Comparison of ENCODE assay signal across 31 cellular contexts in genomic region chr11:66341502-66342126, GRCh38. TPM values are rescaled to one million over a fixed set of nuclear protein-coding genes. Genes with fewer than 3 reads are reported as not detected.
DNase-seq lines count a peak whose midpoint lies in the region; ATAC-seq and TF ChIP-seq lines count a peak whose summit lies in the region.
"Had no signal": no experiment of that assay in that cellular context is flagged by ENCODE, and none has a peak within 500 bp of the region (broad histone marks: within the 10 kb centered on the region; RNA-seq: fewer than 3 reads in every experiment).

No MANE protein-coding gene starts in this region.

- H3K4me1 Mint-ChIP-seq in CD4-positive, CD25-positive, alpha-beta regulatory T cell: peaks cover 19 to 56% (median 32%) of the 10 kb centered on the region in 4 donors
- H3K4me1 Mint-ChIP-seq in chondrocyte (ENCODE audit: low read depth): peaks cover 53% of the 10 kb centered on the region

- H3K9me3 Mint-ChIP-seq in CD4-positive, CD25-positive, alpha-beta regulatory T cell: no peaks in the 10 kb centered on the region
- no peaks in the 10 kb centered on the region for H3K9me3 Mint-ChIP-seq in chondrocyte (ENCODE audit: low read depth)
- H3K9me3 Mint-ChIP-seq: activated CD4-positive, alpha-beta memory T cell treated with anti-CD3 and anti-CD28 coated beads for 36 hours; activated naive CD8-positive, alpha-beta T cell treated with anti-CD3 and anti-CD28 coated beads, Interleukin-2, amount 10 ng/mL, durations not matched to agents 7 days and 5 days; activated T-helper 2 cell treated with anti-CD3 and anti-CD28 coated beads, Interferon-gamma antibody, Interleukin-2, Interleukin-4, amounts not matched to agents 10 μg/mL and 5 μg/mL and 100 μg/mL, durations not matched to agents 14 hours and 24 hours and 36 hours; immature natural killer cell; naive B cell had no signal

- no peak overlapping the region for H2BK15ac ChIP-seq in neuronal stem cell (ENCODE audit: low read length)

- no peak overlapping the region for H2BK5ac ChIP-seq in neuronal stem cell (ENCODE audit: low read length)

- H3K27me3 Mint-ChIP-seq in CD4-positive, CD25-positive, alpha-beta regulatory T cell: no peaks in the 10 kb centered on the region
- no peaks in the 10 kb centered on the region for H3K27me3 Mint-ChIP-seq in chondrocyte (ENCODE audit: low read depth)
- H3K27me3 Mint-ChIP-seq: activated CD4-positive, alpha-beta memory T cell treated with anti-CD3 and anti-CD28 coated beads for 36 hours; activated naive CD8-positive, alpha-beta T cell treated with anti-CD3 and anti-CD28 coated beads, Interleukin-2, amount 10 ng/mL, durations not matched to agents 7 days and 5 days; CD4-positive, alpha-beta memory T cell had no signal

- H3K14ac ChIP-seq in neuronal stem cell (ENCODE audit: low read length): no peak overlapping the region

- H3K18ac ChIP-seq in neuronal stem cell (ENCODE audit: low read length): no peak overlapping the region

- H4K91ac ChIP-seq in neuronal stem cell (ENCODE audit: low read depth, low read length, poor library complexity): peak overlapping the region; percentile 68

- no peak overlapping the region for H3K4ac ChIP-seq in neuronal stem cell (ENCODE audit: low read length)

- H3K4me1 ChIP-seq in CD4-positive, CD25-positive, alpha-beta regulatory T cell (ENCODE audit: control insufficient read depth, insufficient read depth, low read length, poor library complexity, severe bottlenecking): peaks cover 41% of the 10 kb centered on the region
- peaks cover 17 to 30% of the 10 kb centered on the region in 2 donors for H3K4me1 ChIP-seq in neuronal stem cell (ENCODE audit: control insufficient read depth in 2 of 2, insufficient read depth in 1 of 2, low read depth in 1 of 2, low read length in 2 of 2)

- H3K23ac ChIP-seq in neuronal stem cell (ENCODE audit: low read depth, low read length, poor library complexity): peak overlapping the region; percentile 62

- H2AFZ ChIP-seq in neuronal stem cell (ENCODE audit: low read length): no peak overlapping the region
- H2AFZ ChIP-seq: GM23248, PC-9 had no signal

- H3K9ac ChIP-seq in neuronal stem cell (ENCODE audit: low read depth, low read length, poor library complexity): no peak overlapping the region
- H3K9ac ChIP-seq: GM23248 had no signal

- no peak for TF ChIP-seq CTCF in chondrocyte (IDR thresholded peaks at IDR 0.05)

- peak overlapping the region in 2 of 3 donors; percentile 67 to 70 for H3K27ac Mint-ChIP-seq in CD4-positive, CD25-positive, alpha-beta regulatory T cell
- H3K27ac Mint-ChIP-seq in chondrocyte (ENCODE audit: unreplicated experiment): no peak overlapping the region
- H3K27ac Mint-ChIP-seq: activated CD4-positive, alpha-beta memory T cell treated with anti-CD3 and anti-CD28 coated beads for 36 hours; activated T-helper 2 cell treated with anti-CD3 and anti-CD28 coated beads, Interferon-gamma antibody, Interleukin-2, Interleukin-4, amounts not matched to agents 10 μg/mL and 5 μg/mL and 100 μg/mL, durations not matched to agents 14 hours and 24 hours and 36 hours had no signal

- H3K9me3 ChIP-seq in CD4-positive, CD25-positive, alpha-beta regulatory T cell (ENCODE audit: control insufficient read depth in 2 of 2, low read length in 2 of 2): no peaks in the 10 kb centered on the region
- peaks cover 0 to 3% of the 10 kb centered on the region in 2 donors for H3K9me3 ChIP-seq in neuronal stem cell (replicated peaks in 1 of 2; ENCODE audit: control insufficient read depth in 2 of 2, insufficient read depth in 1 of 2, low read depth in 1 of 2, low read length in 2 of 2)
- H3K9me3 ChIP-seq: ascending aorta, gastroesophageal sphincter, ovary, transverse colon had no signal

- H3K4me3 ChIP-seq in CD4-positive, CD25-positive, alpha-beta regulatory T cell (ENCODE audit: low read depth, low read length): no peak overlapping the region
- H3K4me3 ChIP-seq in H7 (ENCODE audit: insufficient read depth, low read depth, low read length) (no peak overlapping the region), neuronal stem cell (ENCODE audit: low read length in 2 of 2) (peak overlapping the region in 1 of 2 donors; percentile 23)
- H3K4me3 ChIP-seq: ascending aorta, gastroesophageal sphincter, GM23248, ovary, PC-9, smooth muscle cell, transverse colon had no signal

- no peak overlapping the region for H2AK5ac ChIP-seq in neuronal stem cell (ENCODE audit: low read depth, low read length)

- no peak for ATAC-seq in CD4-positive, CD25-positive, alpha-beta regulatory T cell (ENCODE audit: low read depth in 2 of 2)
- no peak for ATAC-seq in activated CD4-positive, CD25-positive, alpha-beta regulatory T cell treated with anti-CD3 and anti-CD28 coated beads, Interleukin-2, amount 50 U/mL, for 24 hours
- ATAC-seq: gastroesophageal sphincter had no signal

- no peaks in the 10 kb centered on the region for H3K27me3 ChIP-seq in CD4-positive, CD25-positive, alpha-beta regulatory T cell (ENCODE audit: control insufficient read depth, insufficient read depth, low read length)
- H3K27me3 ChIP-seq in H7 (ENCODE audit: control insufficient read depth, insufficient read depth, low read length) (no peaks in the 10 kb centered on the region; the same call in 1 of the 2 replicates), neuronal stem cell (ENCODE audit: control insufficient read depth in 3 of 3, insufficient read depth in 3 of 3, low read depth in 1 of 3, low read length in 3 of 3) (no peaks in the 10 kb centered on the region)
- H3K27me3 ChIP-seq: ascending aorta, gastroesophageal sphincter, ovary, transverse colon had no signal

- peaks cover 18% of the 10 kb centered on the region for H3K36me3 Mint-ChIP-seq in CD4-positive, CD25-positive, alpha-beta regulatory T cell
- peaks cover 16% of the 10 kb centered on the region for H3K36me3 Mint-ChIP-seq in chondrocyte (ENCODE audit: low read depth)

- WGBS in neuronal stem cell (ENCODE audit: extremely low coverage in 2 of 2, insufficient read length in 2 of 2, insufficient replicate concordance in 1 of 2), 2 donors: no CpG with 5 or more reads among the region's 21 CpGs

- H3K79me1 ChIP-seq in neuronal stem cell (ENCODE audit: low read depth, low read length): peaks cover 13% of the 10 kb centered on the region

- peak overlapping the region in 3 of 4 donors; percentile 18 to 85 (median 33) for H3K4me3 Mint-ChIP-seq in CD4-positive, CD25-positive, alpha-beta regulatory T cell
- H3K4me3 Mint-ChIP-seq in chondrocyte (ENCODE audit: unreplicated experiment): no peak overlapping the region
- H3K4me3 Mint-ChIP-seq: activated CD4-positive, alpha-beta memory T cell treated with anti-CD3 and anti-CD28 coated beads for 36 hours; activated naive CD8-positive, alpha-beta T cell treated with anti-CD3 and anti-CD28 coated beads, Interleukin-2, amount 10 ng/mL, durations not matched to agents 7 days and 5 days had no signal

- DNase-seq in CD4-positive, CD25-positive, alpha-beta regulatory T cell: no peak
- DNase-seq in H7: peak; percentile 6
- peak; percentile 61 for DNase-seq in chondrocyte (ENCODE audit: low spot score)
- no peak for DNase-seq in neuronal stem cell (ENCODE audit: low spot score)
- no peak for DNase-seq in DMS 273 treated with DMSO at 0.1 percent for 48 hours (lab: John Stamatoyannopoulos, UW)
- DNase-seq in ureter (ENCODE audit: low spot score): no peak
- DNase-seq: activated CD4-positive, alpha-beta memory T cell treated with anti-CD3 and anti-CD28 coated beads for 36 hours; activated CD4-positive, CD25-positive, alpha-beta regulatory T cell treated with anti-CD3 and anti-CD28 coated beads, Interleukin-2, amount 50 U/mL, for 72 hours; activated naive CD8-positive, alpha-beta T cell treated with anti-CD3 and anti-CD28 coated beads, Interleukin-2, amount 10 ng/mL, durations not matched to agents 7 days and 5 days; CD4-positive, alpha-beta memory T cell; central memory CD4-positive, alpha-beta T cell; GM23248; hypothalamus; immature natural killer cell; naive B cell; NCI-H1092; NCI-H1694 treated with DMSO at 0.1 percent for 48 hours; NCI-H2171; NCI-H524 treated with DMSO at 0.1 percent for 48 hours; PC-9; retina; SHP77 treated with DMSO at 0.1 percent for 48 hours; stimulated activated CD4-positive, alpha-beta T cell treated with anti-CD3 and anti-CD28 coated beads, Interleukin-2, amount 100 ng/mL, for 24 hours; SW 1271; transverse colon had no signal

- no peak overlapping the region for H2BK12ac ChIP-seq in neuronal stem cell (ENCODE audit: low read length)

- no peak overlapping the region for H4K8ac ChIP-seq in neuronal stem cell (ENCODE audit: low read depth, low read length)

- H3K36me3 ChIP-seq in CD4-positive, CD25-positive, alpha-beta regulatory T cell (ENCODE audit: control insufficient read depth, insufficient read depth, low read length): peaks cover 41% of the 10 kb centered on the region
- H3K36me3 ChIP-seq in H7 (replicated peaks; ENCODE audit: control insufficient read depth, insufficient read depth, low read length) (peaks cover 12% of the 10 kb centered on the region), neuronal stem cell (replicated peaks in 1 of 2; ENCODE audit: control insufficient read depth in 2 of 2, insufficient read depth in 2 of 2, low read length in 2 of 2) (peaks cover 34 to 52% of the 10 kb centered on the region in 2 donors)
- H3K36me3 ChIP-seq: ovary had no signal

- no peak overlapping the region for H3K27ac ChIP-seq in CD4-positive, CD25-positive, alpha-beta regulatory T cell (ENCODE audit: insufficient read depth, low read length, poor library complexity, severe bottlenecking)
- H3K27ac ChIP-seq in neuronal stem cell (replicated peaks; ENCODE audit: low read length): no peak overlapping the region
- H3K27ac ChIP-seq: ascending aorta, gastroesophageal sphincter, GM23248, ovary, PC-9, transverse colon had no signal

- no peak overlapping the region for H3K4me2 ChIP-seq in neuronal stem cell (ENCODE audit: insufficient read depth, low read length, poor library complexity, severe bottlenecking)
- H3K4me2 ChIP-seq: PC-9, smooth muscle cell had no signal

- H2BK120ac ChIP-seq in neuronal stem cell (ENCODE audit: low read depth, low read length): no peak overlapping the region

RNA-seq across cellular contexts. Expression of gene BRMS1, which starts 3.3 kb away (rescaled TPM):
- total RNA-seq in CD4-positive, CD25-positive, alpha-beta regulatory T cell: 53.4 TPM
- 10 to 100 TPM; 74.7 to 90.4 (median 82.5) TPM for polyA plus RNA-seq in CD4-positive, CD25-positive, alpha-beta regulatory T cell
- 53.5 and 72.8 TPM in 2 replicates for total RNA-seq in H7 (2014; rRNA removed; shearing (Covaris generic))
- total RNA-seq in chondrocyte (22.4 to 23.6 TPM (median 23.3 TPM) in 3 replicates), ureter (25.7 TPM)
- polyA plus RNA-seq in neuronal stem cell (2013, experiment 1 of 2): 23.5 TPM
- 21.8 TPM for polyA plus RNA-seq in neuronal stem cell (2013, experiment 2 of 2)

RNA-seq across cellular contexts. Expression of gene RIN1, which starts 5.4 kb away (rescaled TPM):
- 0.57 TPM for total RNA-seq in CD4-positive, CD25-positive, alpha-beta regulatory T cell
- polyA plus RNA-seq in CD4-positive, CD25-positive, alpha-beta regulatory T cell: 1 to 10 TPM in 1 of 4 donors, under 1 TPM in 3; 0.33 to 1.0 (median 0.95) TPM
- 7.2 and 9.6 TPM in 2 replicates for total RNA-seq in H7 (2014; rRNA removed; shearing (Covaris generic))
- total RNA-seq in chondrocyte: 7.1 to 7.7 TPM (median 7.2 TPM) in 3 replicates
- polyA plus RNA-seq in neuronal stem cell (2013, experiment 1 of 2): 2.4 TPM
- 2.1 TPM for polyA plus RNA-seq in neuronal stem cell (2013, experiment 2 of 2)
- total RNA-seq in ureter: 16.7 TPM

RNA-seq across cellular contexts. Expression of gene B4GAT1, which starts 5.8 kb away (rescaled TPM):
- 3.5 TPM for total RNA-seq in CD4-positive, CD25-positive, alpha-beta regulatory T cell
- polyA plus RNA-seq in CD4-positive, CD25-positive, alpha-beta regulatory T cell: 10 to 100 TPM in 3 of 4 donors, 1 to 10 TPM in 1; 8.4 to 15.1 (median 12.3) TPM
- 41.6 and 41.9 TPM in 2 replicates for total RNA-seq in H7 (2014; rRNA removed; shearing (Covaris generic))
- total RNA-seq in chondrocyte (18.2 to 30.4 TPM (median 21.1 TPM) in 3 replicates), ureter (15.2 TPM)
- 31.8 TPM for polyA plus RNA-seq in neuronal stem cell (2013, experiment 1 of 2)
- 30.8 TPM for polyA plus RNA-seq in neuronal stem cell (2013, experiment 2 of 2)

RNA-seq across cellular contexts. Expression of gene CD248, which starts 24.8 kb away (rescaled TPM):
- total RNA-seq in CD4-positive, CD25-positive, alpha-beta regulatory T cell: 0.30 TPM
- polyA plus RNA-seq in CD4-positive, CD25-positive, alpha-beta regulatory T cell: under 1 TPM; 0.06 to 0.11 (median 0.10) TPM
- total RNA-seq in H7 (2014; rRNA removed; shearing (Covaris generic)): 0.83 and 1.4 TPM in 2 replicates
- total RNA-seq in chondrocyte: 44.5 to 113 TPM (median 109 TPM) in 3 replicates
- polyA plus RNA-seq in neuronal stem cell (2013, experiment 1 of 2): 3.3 TPM
- 3.2 TPM for polyA plus RNA-seq in neuronal stem cell (2013, experiment 2 of 2)
- total RNA-seq in ureter: 49.2 TPM
- total RNA-seq: activated CD4-positive, alpha-beta memory T cell treated with anti-CD3 and anti-CD28 coated beads for 36 hours; activated T-helper 2 cell treated with anti-CD3 and anti-CD28 coated beads, Interferon-gamma antibody, Interleukin-2, Interleukin-4, amounts not matched to agents 10 μg/mL and 5 μg/mL and 100 μg/mL, durations not matched to agents 14 hours and 24 hours and 36 hours; PC-9 had no signal
- polyA plus RNA-seq: immature natural killer cell had no signal

RNA-seq across cellular contexts. Expression of gene SLC29A2, which starts 29.9 kb away (rescaled TPM):
- 3.4 TPM for total RNA-seq in CD4-positive, CD25-positive, alpha-beta regulatory T cell
- polyA plus RNA-seq in CD4-positive, CD25-positive, alpha-beta regulatory T cell: 1 to 10 TPM in 3 of 4 donors, under 1 TPM in 1; 0.83 to 2.3 (median 1.6) TPM
- 23.8 and 32.1 TPM in 2 replicates for total RNA-seq in H7 (2014; rRNA removed; shearing (Covaris generic))
- total RNA-seq in chondrocyte: 2.6 to 8.9 TPM (median 7.9 TPM) in 3 replicates
- polyA plus RNA-seq in neuronal stem cell (2013, experiment 1 of 2): 36.9 TPM
- 36.4 TPM for polyA plus RNA-seq in neuronal stem cell (2013, experiment 2 of 2)
- total RNA-seq in ureter: 13.0 TPM
- total RNA-seq: ascending aorta, GM23248 had no signal
- polyA plus RNA-seq: GM23248 had no signal

Comparison
In these comparisons a context has a peak if more than half of its experiments do, and no peak if none do; other contexts are left out.
1. DNase-seq: peak in H7 (single experiment) and chondrocyte (single experiment); none in CD4-positive, CD25-positive, alpha-beta regulatory T cell (0 of 3), neuronal stem cell (single experiment), DMS 273 treated with DMSO at 0.1 percent for 48 hours (single experiment) and ureter (single experiment).